Comparison of ENCODE assay signal across 8 cellular contexts in genomic region chr12:27013606-27014084, GRCh38. TPM values are rescaled to one million over a fixed set of nuclear protein-coding genes. Genes with fewer than 3 reads are reported as not detected.
A peak's percentile ranks its signal among the peaks of the same experiment; 100 is the strongest.
DNase-seq lines count a peak whose midpoint lies in the region; ATAC-seq and TF ChIP-seq lines count a peak whose summit lies in the region.

No MANE protein-coding gene starts in this region.

- H4K20me1 ChIP-seq in fibroblast of lung (ENCODE audit: control insufficient read depth, extremely low read depth, insufficient read depth, low read length) (no peaks in the 10 kb centered on the region), neural cell (ENCODE audit: insufficient read depth) (no peaks in the 10 kb centered on the region)

- H3K79me2 ChIP-seq in fibroblast of lung (ENCODE audit: control insufficient read depth, insufficient read depth, low read length): peaks cover 2% of the 10 kb centered on the region
- H3K79me2 ChIP-seq in neural cell (replicated peaks; ENCODE audit: insufficient read depth, low read length): peaks cover 4% of the 10 kb centered on the region

- ATAC-seq in GM19328 (IDR thresholded peaks at IDR 0.05; ENCODE audit: unreplicated experiment) (peak; percentile 18), HG03378 (IDR thresholded peaks at IDR 0.05; ENCODE audit: unreplicated experiment) (peak; percentile 25), T-helper 17 cell (no peak)

- H3K27me3 ChIP-seq in fibroblast of lung (ENCODE audit: control insufficient read depth, insufficient read depth, low read length) (no peaks in the 10 kb centered on the region), neural cell (ENCODE audit: insufficient read depth, low read depth, low read length) (no peaks in the 10 kb centered on the region)

- DNase-seq in DMS79 (lab: John Stamatoyannopoulos, UW) (peak; percentile 14), T-helper 17 cell (no peak), fibroblast of lung (ENCODE audit: low read depth in 2 of 2) (peak; percentile 42 to 48), GM10266 (ENCODE audit: extremely low spot score) (no peak), glomerular visceral epithelial cell (ENCODE audit: extremely low spot score) (no peak)

- peak overlapping the region; percentile 86 for H3K4me3 Mint-ChIP-seq in T-helper 17 cell

- H3K9me2 ChIP-seq in neural cell (ENCODE audit: insufficient read depth, low read length): no peaks in the 10 kb centered on the region

- no peaks in the 10 kb centered on the region for H3K36me3 ChIP-seq in fibroblast of lung (ENCODE audit: control insufficient read depth, insufficient read depth, low read length)
- no peaks in the 10 kb centered on the region for H3K36me3 ChIP-seq in neural cell (ENCODE audit: insufficient read depth, low read length)

- no peak for TF ChIP-seq EP300 in neural cell (conservative IDR thresholded peaks at IDR 0.05; ENCODE audit: poor library complexity, severe bottlenecking)

- H3F3A ChIP-seq in neural cell (ENCODE audit: insufficient read depth, low read length, poor library complexity, severe bottlenecking): no peaks in the 10 kb centered on the region

- H3K4me3 ChIP-seq in fibroblast of lung (replicated peaks in 1 of 4; ENCODE audit: control extremely low read depth in 1 of 4, insufficient read depth in 1 of 4, low read depth in 3 of 4, low read length in 4 of 4): peak overlapping the region; percentile 82 to 96 (median 90)
- H3K4me3 ChIP-seq in neural cell (ENCODE audit: low read length): peak overlapping the region; percentile 71

- H3K9ac ChIP-seq in fibroblast of lung (ENCODE audit: insufficient read depth, low read length) (peak overlapping the region; percentile 50), neural cell (ENCODE audit: low read length) (peak overlapping the region; percentile 67)

- H3K9me3 ChIP-seq in T-helper 17 cell (ENCODE audit: control insufficient read depth, low read length, poor library complexity, severe bottlenecking) (no peaks in the 10 kb centered on the region), fibroblast of lung (ENCODE audit: control insufficient read depth, insufficient read depth, low read depth, low read length) (no peaks in the 10 kb centered on the region), neural cell (ENCODE audit: low read length) (no peaks in the 10 kb centered on the region)

- H3K27me3 Mint-ChIP-seq in T-helper 17 cell: no peaks in the 10 kb centered on the region

- peaks cover 7% of the 10 kb centered on the region for H3K36me3 Mint-ChIP-seq in T-helper 17 cell (ENCODE audit: low read depth)

- H2AFZ ChIP-seq in fibroblast of lung (ENCODE audit: low read length): peak overlapping the region; percentile 92
- H2AFZ ChIP-seq in neural cell (ENCODE audit: low read depth, low read length): peak overlapping the region; percentile 48

- TF ChIP-seq CTCF in fibroblast of lung (conservative IDR thresholded peaks at IDR 0.05 in 1 of 2, IDR thresholded peaks at IDR 0.05 in 1 of 2; ENCODE audit: low read depth in 1 of 2, low read length in 2 of 2) (peak in 1 of 2 donors; percentile 5), neural cell (IDR thresholded peaks at IDR 0.05; ENCODE audit: poor library complexity, severe bottlenecking) (no peak), GM10266 (IDR thresholded peaks at IDR 0.05; ENCODE audit: control insufficient read depth, insufficient read depth, low read depth, missing control alignments) (no peak)

- peaks cover 32% of the 10 kb centered on the region for H3K4me1 Mint-ChIP-seq in T-helper 17 cell

- peak overlapping the region; percentile 100 for H3K27ac Mint-ChIP-seq in T-helper 17 cell

- H3K27ac ChIP-seq in fibroblast of lung (ENCODE audit: insufficient read depth, low read length): peak overlapping the region; percentile 53
- peak overlapping the region; percentile 48 for H3K27ac ChIP-seq in neural cell (ENCODE audit: low read length)

- H3K4me2 ChIP-seq in fibroblast of lung (ENCODE audit: extremely low read depth, insufficient read depth, low read length): peak overlapping the region; percentile 85
- H3K4me2 ChIP-seq in neural cell (ENCODE audit: low read length): peak overlapping the region; percentile 84

- peaks cover 2% of the 10 kb centered on the region for H3K4me1 ChIP-seq in fibroblast of lung (ENCODE audit: control insufficient read depth, extremely low read depth, insufficient read depth, low read length)

- no peak for TF ChIP-seq RAD21 in neural cell (conservative IDR thresholded peaks at IDR 0.05)

TF ChIP-seq in neural cell, 6 proteins besides CTCF, POLR2A, EP300 and RAD21:
- TF ChIP-seq TAF1 (IDR thresholded peaks at IDR 0.05; ENCODE audit: low read depth) (no peak), REST (IDR thresholded peaks at IDR 0.05; ENCODE audit: borderline replicate concordance) (no peak), SMC3 (conservative IDR thresholded peaks at IDR 0.05; ENCODE audit: poor library complexity) (no peak), EZH2 (IDR thresholded peaks at IDR 0.05; ENCODE audit: borderline replicate concordance, insufficient read depth, low read length, poor library complexity, severe bottlenecking) (no peak), POLR2AphosphoS5 (IDR thresholded peaks at IDR 0.05) (no peak), MXI1 (conservative IDR thresholded peaks at IDR 0.05; ENCODE audit: poor library complexity, severe bottlenecking) (no peak)

RNA-seq across cellular contexts. Expression of gene TM7SF3, which starts 0.5 kb away (rescaled TPM):
- total RNA-seq in T-helper 17 cell: 10 to 100 TPM; 22.5 to 24.3 TPM
- 92.2 and 156 TPM in 2 replicates for total RNA-seq in fibroblast of lung
- 72.2 and 85.3 TPM in 2 replicates for polyA plus RNA-seq in fibroblast of lung
- polyA plus RNA-seq in fibroblast of lung (2012): 46.1 and 46.4 TPM in 2 replicates
- 72.0 and 134 TPM in 2 replicates for polyA minus RNA-seq in fibroblast of lung (ENCODE audit: low replicate concordance)
- 30.0 and 51.0 TPM in 2 replicates for polyA plus RNA-seq in neural cell
- polyA minus RNA-seq in neural cell: 48.0 and 54.0 TPM in 2 replicates

RNA-seq across cellular contexts. Expression of gene MED21, which starts 8.7 kb away (rescaled TPM):
- total RNA-seq in T-helper 17 cell: 10 to 100 TPM; 75.8 to 79.7 TPM
- total RNA-seq in fibroblast of lung: 39.0 and 52.5 TPM in 2 replicates
- polyA plus RNA-seq in fibroblast of lung: 45.5 and 49.9 TPM in 2 replicates
- polyA plus RNA-seq in fibroblast of lung (2012): 33.1 and 42.1 TPM in 2 replicates
- polyA minus RNA-seq in fibroblast of lung (ENCODE audit: low replicate concordance): 16.6 and 26.2 TPM in 2 replicates
- 62.6 and 72.2 TPM in 2 replicates for polyA plus RNA-seq in neural cell
- polyA minus RNA-seq in neural cell: 127 and 136 TPM in 2 replicates

Comparison
In these comparisons a context has a peak if more than half of its experiments do, and no peak if none do; other contexts are left out.
1. DNase-seq: peak in DMS79 (single experiment) and fibroblast of lung (2 of 2); none in T-helper 17 cell (0 of 3), GM10266 (single experiment) and glomerular visceral epithelial cell (single experiment).